Comparison of ENCODE assay signal across 18 cellular contexts in genomic region chr20:39638671-39639070, GRCh38.
"Had no signal": no experiment of that assay in that cellular context is flagged by ENCODE, and none has a peak within 500 bp of the region (broad histone marks: within the 10 kb centered on the region; RNA-seq: fewer than 3 reads in every experiment).

No MANE protein-coding gene starts in this region.

- H3K27ac Mint-ChIP-seq: dendritic cell treated with granulocyte-macrophage colony-stimulating factor and Interleukin-4, amounts not matched to agents 40 ng/mL and 50 ng/mL, for 4 days; naive B cell; neural progenitor cell had no signal

- H3K4me1 Mint-ChIP-seq: naive B cell had no signal

- H3K27me3 ChIP-seq: neural progenitor cell, ovary, right atrium auricular region, upper lobe of left lung, uterus had no signal

- FAIRE-seq: colon, kidney, small intestine had no signal

- H3K4me3 Mint-ChIP-seq: dendritic cell treated with granulocyte-macrophage colony-stimulating factor and Interleukin-4, amounts not matched to agents 40 ng/mL and 50 ng/mL, for 4 days; naive B cell; neural progenitor cell had no signal

- H3K9ac ChIP-seq: neural progenitor cell had no signal

- H3K27me3 Mint-ChIP-seq: dendritic cell treated with granulocyte-macrophage colony-stimulating factor and Interleukin-4, amounts not matched to agents 40 ng/mL and 50 ng/mL, for 4 days had no signal

- H2AFZ ChIP-seq: neural progenitor cell had no signal

- H3K36me3 ChIP-seq: neural progenitor cell, ovary, right atrium auricular region, upper lobe of left lung, uterus had no signal

- H3K9me3 Mint-ChIP-seq: dendritic cell treated with granulocyte-macrophage colony-stimulating factor and Interleukin-4, amounts not matched to agents 40 ng/mL and 50 ng/mL, for 4 days; naive B cell had no signal

- DNase-seq: foreskin keratinocyte; kidney; left cardiac atrium; left ventricle myocardium superior; mesendoderm; naive B cell; nucleus accumbens; ovary; small intestine; stimulated activated CD4-positive, alpha-beta T cell treated with anti-CD3 and anti-CD28 coated beads, Interleukin-12 subunit alpha, Interleukin-12 subunit beta, amount 100 ng/mL, for 4 hours; stimulated activated naive CD4-positive, alpha-beta T cell treated with Interleukin-2 at 50 U/mL for 16 hours; upper lobe of left lung; uterus had no signal

- H3K4me2 ChIP-seq: neural progenitor cell had no signal

- H3K27ac ChIP-seq: foreskin keratinocyte, neural progenitor cell, ovary, right atrium auricular region, upper lobe of left lung, uterus had no signal

- H3K36me3 Mint-ChIP-seq: naive B cell, neural progenitor cell had no signal

- H3K9me3 ChIP-seq: ovary, right atrium auricular region, upper lobe of left lung, uterus had no signal

- H3K4me3 ChIP-seq: lung, neural progenitor cell, ovary, right atrium auricular region, upper lobe of left lung, uterus had no signal

- ATAC-seq: foreskin keratinocyte, left cardiac atrium, left ventricle myocardium superior had no signal

- H3K4me1 ChIP-seq: foreskin keratinocyte, right atrium auricular region, upper lobe of left lung, uterus had no signal
